Comparison of ENCODE assay signal across 9 cellular contexts in the genomic region with DNA sequence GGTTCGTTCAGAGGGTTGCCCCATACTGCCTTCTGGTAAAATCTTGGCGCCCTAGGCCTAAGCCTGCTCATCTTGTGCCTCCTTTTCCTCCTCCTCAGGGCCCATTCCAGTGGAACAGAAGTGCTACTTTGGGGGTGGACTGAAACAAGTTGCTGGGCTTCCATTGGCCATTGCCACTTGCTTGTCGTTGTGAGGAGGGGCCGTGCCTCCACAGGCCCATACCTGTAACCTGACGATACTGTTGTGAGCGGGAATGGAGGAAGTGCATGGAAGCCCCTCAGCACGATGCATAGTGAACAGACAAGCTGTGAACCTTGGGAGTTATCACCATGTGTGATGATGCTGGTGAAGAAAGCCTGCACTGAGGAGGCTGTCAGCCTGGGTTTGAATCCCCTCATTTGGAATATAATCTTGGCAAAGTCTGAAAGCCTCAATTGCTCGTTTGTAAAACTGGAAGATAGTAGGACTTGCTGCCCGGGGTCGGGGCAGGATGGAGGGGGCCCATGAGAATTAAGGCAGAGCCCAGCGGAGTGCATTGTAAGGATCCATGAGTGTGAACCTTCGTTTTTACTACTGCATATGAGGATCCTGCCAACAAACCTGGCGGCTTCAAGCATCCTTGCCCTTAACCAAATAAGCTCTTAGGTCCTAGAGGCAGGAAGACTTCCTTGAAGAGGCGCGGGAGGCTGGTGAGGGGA. TPM values are rescaled to one million over a fixed set of nuclear protein-coding genes. Genes with fewer than 3 reads are reported as not detected.
A peak's percentile ranks its signal among the peaks of the same experiment; 100 is the strongest.
DNase-seq lines count a peak whose midpoint lies in the region; ATAC-seq, FAIRE-seq and TF ChIP-seq lines count a peak whose summit lies in the region.
"Had no signal": no experiment of that assay in that cellular context is flagged by ENCODE, and none has a peak within 500 bp of the region (broad histone marks: within the 10 kb centered on the region; RNA-seq: fewer than 3 reads in every experiment).

No MANE protein-coding gene starts in this region.

- no peak for TF ChIP-seq RAD21 in H1 (IDR thresholded peaks at IDR 0.05 in 1 of 2, conservative IDR thresholded peaks at IDR 0.05 in 1 of 2; ENCODE audit: low read depth in 2 of 2, low read length in 2 of 2)

- H2BK5ac ChIP-seq in H1 (ENCODE audit: low read depth, low read length) = 0 out of 2 replicates have a peak overlapping the region, but pooled peaks have one; percentile 55

- no peaks in the 10 kb centered on the region for H3K9me3 ChIP-seq in Caco-2
- no peaks in the 10 kb centered on the region for H3K9me3 ChIP-seq in H1 (ENCODE audit: insufficient read depth in 2 of 2, low read depth in 1 of 2, low read length in 1 of 2)
- H3K9me3 ChIP-seq in neutrophil = no peaks in the 10 kb centered on the region

- H3K4me1 Mint-ChIP-seq in Caco-2 (ENCODE audit: low read depth, unreplicated experiment) = peaks cover 11% of the 10 kb centered on the region

- peak overlapping the region; percentile 32 for H3K27ac Mint-ChIP-seq in Caco-2 (ENCODE audit: unreplicated experiment)

- H3K27me3 Mint-ChIP-seq in Caco-2 (ENCODE audit: insufficient read depth, unreplicated experiment) = peaks cover 3% of the 10 kb centered on the region

- H3K56ac ChIP-seq in H1 (replicated peaks; ENCODE audit: insufficient read length, low read depth, low read length) = no peak overlapping the region

- no peak overlapping the region for H2BK20ac ChIP-seq in H1 (ENCODE audit: low read length)

- WGBS in H1 (ENCODE audit: extremely low coverage in 1 of 2, insufficient coverage in 1 of 2, insufficient read length in 1 of 2, insufficient replicate concordance in 2 of 2, low coverage in 1 of 2, low lambda C conversion rate in 2 of 2, missing lambda C conversion rate in 1 of 2), 2 experiments = 33% methylated on average over 13 of the region's 15 CpGs; no CpG with 5 or more reads in 1 of the 2 experiments

- BruUV-seq in Caco-2 (replicated peaks; lab: Mats Ljungman, UMichigan) = no TSS peak

- no peak for TF ChIP-seq EP300 in H1 (IDR thresholded peaks at IDR 0.05; ENCODE audit: borderline replicate concordance in 1 of 2, low read depth in 2 of 2, low read length in 2 of 2)

- H2BK120ac ChIP-seq in H1 (replicated peaks; ENCODE audit: low read depth, low read length) = no peak overlapping the region

- no peak overlapping the region for H3K23ac ChIP-seq in H1 (ENCODE audit: insufficient read length)

- POLR2A ChIA-PET in Caco-2 (lab: Charles Lee) (no interaction called here), H1 (lab: Charles Lee; ENCODE audit: partially characterized antibody) (interaction anchor here (0.6 to 1.8 kb wide), 9 partner anchors 9 to 203 kb away, joined by 3 to 5 read pairs (median 4); no protein-coding TSS in a partner anchor)

- no peak overlapping the region for H3K14ac ChIP-seq in H1 (ENCODE audit: insufficient read length)

- TF ChIP-seq CTCF in Caco-2 (IDR thresholded peaks at IDR 0.05; ENCODE audit: insufficient read depth in 1 of 2, low read depth in 1 of 2, low read length in 1 of 2, severe bottlenecking in 1 of 2, unreplicated experiment in 1 of 2) (no peak), H1 (IDR thresholded peaks at IDR 0.05; ENCODE audit: control extremely low read depth in 1 of 3, insufficient read depth in 1 of 3, low read depth in 1 of 3, low read length in 3 of 3) (no peak), neutrophil (IDR thresholded peaks at IDR 0.05) (no peak)

- H3K36me3 ChIP-seq in Caco-2 (ENCODE audit: control insufficient read depth, insufficient read depth, low read length) (no peaks in the 10 kb centered on the region), H1 (ENCODE audit: control insufficient read depth in 2 of 4, insufficient read depth in 4 of 4, low read length in 3 of 4) (no peaks in the 10 kb centered on the region), neutrophil (no peaks in the 10 kb centered on the region)

- H3K4me3 Mint-ChIP-seq in Caco-2 (ENCODE audit: unreplicated experiment) = peak overlapping the region; percentile 91

- no peaks in the 10 kb centered on the region for H3K79me1 ChIP-seq in H1 (ENCODE audit: low read depth, low read length)

- H3K27me3 ChIP-seq in Caco-2 (replicated peaks; ENCODE audit: control insufficient read depth, insufficient read depth, low read length) = no peaks in the 10 kb centered on the region
- no peaks in the 10 kb centered on the region for H3K27me3 ChIP-seq in H1 (replicated peaks in 1 of 4; ENCODE audit: control insufficient read depth in 3 of 4, extremely low read depth in 1 of 4, insufficient read depth in 3 of 4, low read length in 3 of 4)
- H3K27me3 ChIP-seq in neutrophil = peaks cover 5% of the 10 kb centered on the region

- H3K27ac ChIP-seq in H1 (ENCODE audit: low read depth, low read length) (no peak overlapping the region), neutrophil (peak overlapping the region; percentile 15)

- no peaks in the 10 kb centered on the region for H3K9me3 Mint-ChIP-seq in Caco-2 (ENCODE audit: unreplicated experiment)

- H2AK5ac ChIP-seq in H1 (ENCODE audit: low read depth, low read length) = 0 out of 2 replicates have a peak overlapping the region, but pooled peaks have one; percentile 2

- H4K91ac ChIP-seq in H1 (replicated peaks; ENCODE audit: insufficient read length, low read length) = peak overlapping the region; percentile 32

- TF ChIP-seq POLR2A in H1 (IDR thresholded peaks at IDR 0.05; ENCODE audit: control extremely low read depth in 1 of 2, low read depth in 2 of 2, low read length in 2 of 2) = peak in 1 of 2 experiments; percentile 32; a peak in 1 of 3 replicates

- ATAC-seq in GM18868 (IDR thresholded peaks at IDR 0.05; ENCODE audit: unreplicated experiment) = no peak
- no peak for ATAC-seq in HG02610 (IDR thresholded peaks at IDR 0.05; ENCODE audit: unreplicated experiment)
- no peak for ATAC-seq in GM21737 (IDR thresholded peaks at IDR 0.05; ENCODE audit: unreplicated experiment)

- no peak overlapping the region for H2BK15ac ChIP-seq in H1 (ENCODE audit: low read length)

- H4K5ac ChIP-seq in H1 (ENCODE audit: insufficient read length, low read depth, low read length) = no peak overlapping the region

- intact Hi-C loops in Caco-2 (cut with micrococcal nuclease; ENCODE audit: unreplicated experiment) = no loop called here

- CTCF ChIA-PET in Caco-2 (lab: Charles Lee) = no interaction called here
- CTCF ChIA-PET in H1 (lab: Charles Lee; ENCODE audit: partially characterized antibody) = interaction anchor here (0.7 to 1.5 kb wide), 6 partner anchors 25 to 126 kb away, joined by 3 to 7 read pairs (median 3); no protein-coding TSS in a partner anchor

- H3K18ac ChIP-seq in H1 (ENCODE audit: extremely low read depth, low read length) = peak overlapping the region; percentile 33

- H2BK12ac ChIP-seq in H1 (ENCODE audit: low read depth, low read length) = peak overlapping the region; percentile 41; the same call in 1 of the 2 replicates

- peak overlapping the region; percentile 45 for H4K8ac ChIP-seq in H1 (ENCODE audit: extremely low read depth, insufficient read depth, low read length)

- H3K4me3 ChIP-seq in Caco-2 (ENCODE audit: low read depth, low read length) (peak overlapping the region; percentile 79), H1 (ENCODE audit: extremely low read depth in 1 of 4, insufficient read depth in 2 of 4, low read depth in 3 of 4, low read length in 4 of 4) (peak overlapping the region; percentile 82 to 84 (median 84)), neutrophil (ENCODE audit: low read depth in 1 of 2, low read length in 1 of 2) (peak overlapping the region in 1 of 2 experiments; percentile 76)

- peaks cover 7% of the 10 kb centered on the region for H3K23me2 ChIP-seq in H1 (ENCODE audit: low read depth, low read length)

- no peaks in the 10 kb centered on the region for H3K4me1 ChIP-seq in Caco-2
- peaks cover 6 to 28% (median 16%) of the 10 kb centered on the region in 4 experiments; a peak in 6 of 7 replicates for H3K4me1 ChIP-seq in H1 (replicated peaks in 1 of 4; ENCODE audit: control insufficient read depth in 3 of 4, insufficient read depth in 4 of 4, low read length in 3 of 4)
- H3K4me1 ChIP-seq in neutrophil (ENCODE audit: control insufficient read depth in 1 of 2, insufficient read depth in 1 of 2, low read depth in 1 of 2, low read length in 1 of 2) = peaks cover 23 to 24% of the 10 kb centered on the region in 2 experiments

- no peak overlapping the region for H3K9ac ChIP-seq in H1 (replicated peaks in 1 of 4; ENCODE audit: extremely low read depth in 1 of 4, low read depth in 3 of 4, low read length in 3 of 4)

- DNase-seq in Caco-2 = no peak
- DNase-seq in NCI-H69 (lab: John Stamatoyannopoulos, UW) = peak; percentile 36
- peak in 1 of 2 experiments; percentile 59 for DNase-seq in H1 (ENCODE audit: low read depth in 1 of 2, low spot score in 2 of 2)
- no peak for DNase-seq in NCI-H2081 treated with DMSO at 0.1 percent for 48 hours (lab: John Stamatoyannopoulos, UW)
- DNase-seq: T1000 had no signal

- peaks cover 4% of the 10 kb centered on the region for H3K36me3 Mint-ChIP-seq in Caco-2 (ENCODE audit: insufficient read depth, unreplicated experiment)

- peaks cover 0 to 32% of the 10 kb centered on the region in 2 experiments; a peak in 2 of 4 replicates for H3K79me2 ChIP-seq in H1 (ENCODE audit: control insufficient read depth in 1 of 2, insufficient read depth in 2 of 2, low read length in 2 of 2)

- no peak overlapping the region for H3K4ac ChIP-seq in H1 (replicated peaks; ENCODE audit: insufficient read length, low read depth, low read length)

- peak; percentile 58 for FAIRE-seq in H1 (lab: Jason Lieb, UNC)

- H2AFZ ChIP-seq in H1 (ENCODE audit: low read length) = no peak overlapping the region; the same call in 1 of the 2 replicates

- H4K20me1 ChIP-seq in H1 (replicated peaks in 1 of 2; ENCODE audit: control insufficient read depth in 1 of 2, insufficient read depth in 2 of 2, low read length in 2 of 2) = no peaks in the 10 kb centered on the region

- H3K4me2 ChIP-seq in H1 (ENCODE audit: insufficient read depth in 1 of 2, low read depth in 2 of 2, low read length in 2 of 2) = peak overlapping the region; percentile 90 to 95

TF ChIP-seq in H1, 55 proteins besides CTCF, POLR2A, EP300 and RAD21 (continues in another document):
- TF ChIP-seq, protein P1, sequence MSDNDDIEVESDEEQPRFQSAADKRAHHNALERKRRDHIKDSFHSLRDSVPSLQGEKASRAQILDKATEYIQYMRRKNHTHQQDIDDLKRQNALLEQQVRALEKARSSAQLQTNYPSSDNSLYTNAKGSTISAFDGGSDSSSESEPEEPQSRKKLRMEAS (IDR thresholded peaks at IDR 0.05) = peak; percentile 93
- TF ChIP-seq SIN3A (conservative IDR thresholded peaks at IDR 0.05 in 1 of 2, IDR thresholded peaks at IDR 0.05 in 1 of 2; ENCODE audit: low read depth in 1 of 2, low read length in 2 of 2) = 0 out of 4 replicates have a peak, but pooled peaks of 1 of the 2 experiments have one; percentile 32

RNA-seq across cellular contexts. Expression of a gene that starts 0.7 kb away (rescaled TPM):
- 4.3 and 6.2 TPM in 2 replicates for total RNA-seq in Caco-2 (2022)
- 20.2 and 23.8 TPM in 2 replicates for total RNA-seq in H1 (2021; fragmentation: NEBNext Ultra II Directional; extraction: Animal tissue kit (Norgen Biotek cat#: 25700))
- polyA plus RNA-seq in H1 (2011; rRNA removed) = 7.3 and 7.6 TPM in 2 replicates
- 8.9 TPM for polyA plus RNA-seq in H1 (2011; cell fraction: cytosol; rRNA removed)
- polyA plus RNA-seq in H1 (2011; cell fraction: nucleus; rRNA removed) = 13.8 TPM
- 15.8 to 33.5 TPM (median 20.2 TPM) in 4 replicates for polyA plus RNA-seq in H1 (2012, experiment 1 of 2)
- 5.4 TPM for polyA plus RNA-seq in H1 (2012, experiment 2 of 2)
- polyA plus RNA-seq in H1 (2013, experiment 1 of 2) = 12.7 TPM
- polyA plus RNA-seq in H1 (2013, experiment 2 of 2) = 12.0 TPM
- polyA minus RNA-seq in H1 (2011; rRNA and poly(A)+ RNA removed) = 13.1 and 15.0 TPM in 2 replicates
- polyA minus RNA-seq in H1 (2011; cell fraction: cytosol; rRNA and poly(A)+ RNA removed) = 6.2 TPM
- polyA minus RNA-seq in H1 (2011; cell fraction: nucleus; rRNA and poly(A)+ RNA removed) = 12.3 TPM
